Comparison of ENCODE assay signal across 9 cellular contexts in genomic region chr16:68469728-68470460, GRCh38. TPM values are rescaled to one million over a fixed set of nuclear protein-coding genes. Genes with fewer than 3 reads are reported as not detected.
DNase-seq lines count a peak whose midpoint lies in the region; ATAC-seq and TF ChIP-seq lines count a peak whose summit lies in the region.
"Had no signal": no experiment of that assay in that cellular context is flagged by ENCODE, and none has a peak within 500 bp of the region (broad histone marks: within the 10 kb centered on the region; RNA-seq: fewer than 3 reads in every experiment).

No MANE protein-coding gene starts in this region.

- 1% methylated on average over 11 of the region's 11 CpGs for WGBS in right lobe of liver (ENCODE audit: insufficient coverage, low coverage, low lambda C conversion rate, missing lambda C conversion rate)

- peak overlapping the region; percentile 6 to 74 (median 54) for H3K27ac ChIP-seq in right lobe of liver

- H3K27ac Mint-ChIP-seq in activated CD4-positive, alpha-beta memory T cell treated with anti-CD3 and anti-CD28 coated beads, Interleukin-2, amount 10 ng/mL, durations not matched to agents 7 days and 5 days: peak overlapping the region; percentile 53

- POLR2A ChIA-PET in activated CD4-positive, alpha-beta memory T cell treated with anti-CD3 and anti-CD28 coated beads, Interleukin-2, amount 10 ng/mL, durations not matched to agents 7 days and 5 days (lab: Charles Lee): interaction anchor here (0.8 to 2.0 kb wide), 3 partner anchors 17 to 117 kb away, joined by 3 to 11 read pairs (median 4); no protein-coding TSS in a partner anchor

- H3K4me1 Mint-ChIP-seq in activated CD4-positive, alpha-beta memory T cell treated with anti-CD3 and anti-CD28 coated beads, Interleukin-2, amount 10 ng/mL, durations not matched to agents 7 days and 5 days: peaks cover 33% of the 10 kb centered on the region
- H3K4me1 Mint-ChIP-seq: neural crest cell had no signal

- ATAC-seq in HG03064 (IDR thresholded peaks at IDR 0.05; ENCODE audit: low read depth, unreplicated experiment): peak; percentile 14
- ATAC-seq in right lobe of liver: peak; percentile 7 to 28 (median 18)

- DNase-seq in NCI-H1417 (lab: John Stamatoyannopoulos, UW) (peak in 2 of 3 experiments; percentile 3 to 9), NCI-H1417 treated with DMSO at 0.1 percent for 48 hours (lab: John Stamatoyannopoulos, UW) (no peak), right lobe of liver (peak in 1 of 3 donors; percentile 20), HK-2 (ENCODE audit: unreplicated experiment) (no peak), HuH-7.5 (ENCODE audit: low spot score) (no peak), iPS-NIHi11 (ENCODE audit: low spot score) (no peak)
- peak; percentile 26 for DNase-seq in activated CD4-positive, alpha-beta memory T cell treated with anti-CD3 and anti-CD28 coated beads, Interleukin-2, amount 10 ng/mL, durations not matched to agents 7 days and 5 days

- no peak for TF ChIP-seq POLR2A in right lobe of liver (IDR thresholded peaks at IDR 0.05)

- H3K36me3 ChIP-seq in right lobe of liver: no peaks in the 10 kb centered on the region

- H3K9me3 Mint-ChIP-seq in activated CD4-positive, alpha-beta memory T cell treated with anti-CD3 and anti-CD28 coated beads, Interleukin-2, amount 10 ng/mL, durations not matched to agents 7 days and 5 days: no peaks in the 10 kb centered on the region
- H3K9me3 Mint-ChIP-seq: neural crest cell had no signal

- intact Hi-C loops in right lobe of liver (cut with DNase I): no loop called here

- H3K4me1 ChIP-seq in right lobe of liver: peaks cover 0 to 52% (median 19%) of the 10 kb centered on the region in 4 donors

- no peaks in the 10 kb centered on the region for H3K27me3 ChIP-seq in right lobe of liver

- no peak for TF ChIP-seq CTCF in right lobe of liver (IDR thresholded peaks at IDR 0.05)

- CTCF ChIA-PET in activated CD4-positive, alpha-beta memory T cell treated with anti-CD3 and anti-CD28 coated beads, Interleukin-2, amount 10 ng/mL, durations not matched to agents 7 days and 5 days (lab: Charles Lee): interaction anchor here (0.7 to 2.0 kb wide), 11 partner anchors 13 to 809 kb away, joined by 3 to 6 read pairs (median 4); partner anchors contain the start of genes PARD6A, SLC7A6 and SMPD3

- no peaks in the 10 kb centered on the region for H3K36me3 Mint-ChIP-seq in activated CD4-positive, alpha-beta memory T cell treated with anti-CD3 and anti-CD28 coated beads, Interleukin-2, amount 10 ng/mL, durations not matched to agents 7 days and 5 days (ENCODE audit: low read depth)

- no peaks in the 10 kb centered on the region for H3K9me3 ChIP-seq in right lobe of liver

- peak overlapping the region; percentile 10 to 33 (median 31) for H3K4me3 ChIP-seq in right lobe of liver

- peak overlapping the region; percentile 51 for H3K4me3 Mint-ChIP-seq in activated CD4-positive, alpha-beta memory T cell treated with anti-CD3 and anti-CD28 coated beads, Interleukin-2, amount 10 ng/mL, durations not matched to agents 7 days and 5 days
- H3K4me3 Mint-ChIP-seq: neural crest cell had no signal

- H3K27me3 Mint-ChIP-seq in activated CD4-positive, alpha-beta memory T cell treated with anti-CD3 and anti-CD28 coated beads, Interleukin-2, amount 10 ng/mL, durations not matched to agents 7 days and 5 days: peaks cover 8% of the 10 kb centered on the region

RNA-seq across cellular contexts. Expression of gene SMPD3, which starts 21.6 kb away (rescaled TPM):
- total RNA-seq in activated CD4-positive, alpha-beta memory T cell treated with anti-CD3 and anti-CD28 coated beads, Interleukin-2, amount 10 ng/mL, durations not matched to agents 7 days and 5 days: under 1 TPM; 0.38 to 0.53 TPM
- total RNA-seq in right lobe of liver: 10 to 100 TPM in 2 of 6 experiments, 1 to 10 TPM in 2, under 1 TPM in 2; 0.18 to 27.2 (median 5.0) TPM

Comparison
In these comparisons a context has a peak if more than half of its experiments do, and no peak if none do; other contexts are left out.
1. DNase-seq: peak in NCI-H1417 (2 of 3) and activated CD4-positive, alpha-beta memory T cell treated with anti-CD3 and anti-CD28 coated beads, Interleukin-2, amount 10 ng/mL, durations not matched to agents 7 days and 5 days (single experiment); none in NCI-H1417 treated with DMSO at 0.1 percent for 48 hours (single experiment), HK-2 (single experiment), HuH-7.5 (single experiment) and iPS-NIHi11 (single experiment).